8 cellular contexts compared by ENCODE assay signal in the genomic region with DNA sequence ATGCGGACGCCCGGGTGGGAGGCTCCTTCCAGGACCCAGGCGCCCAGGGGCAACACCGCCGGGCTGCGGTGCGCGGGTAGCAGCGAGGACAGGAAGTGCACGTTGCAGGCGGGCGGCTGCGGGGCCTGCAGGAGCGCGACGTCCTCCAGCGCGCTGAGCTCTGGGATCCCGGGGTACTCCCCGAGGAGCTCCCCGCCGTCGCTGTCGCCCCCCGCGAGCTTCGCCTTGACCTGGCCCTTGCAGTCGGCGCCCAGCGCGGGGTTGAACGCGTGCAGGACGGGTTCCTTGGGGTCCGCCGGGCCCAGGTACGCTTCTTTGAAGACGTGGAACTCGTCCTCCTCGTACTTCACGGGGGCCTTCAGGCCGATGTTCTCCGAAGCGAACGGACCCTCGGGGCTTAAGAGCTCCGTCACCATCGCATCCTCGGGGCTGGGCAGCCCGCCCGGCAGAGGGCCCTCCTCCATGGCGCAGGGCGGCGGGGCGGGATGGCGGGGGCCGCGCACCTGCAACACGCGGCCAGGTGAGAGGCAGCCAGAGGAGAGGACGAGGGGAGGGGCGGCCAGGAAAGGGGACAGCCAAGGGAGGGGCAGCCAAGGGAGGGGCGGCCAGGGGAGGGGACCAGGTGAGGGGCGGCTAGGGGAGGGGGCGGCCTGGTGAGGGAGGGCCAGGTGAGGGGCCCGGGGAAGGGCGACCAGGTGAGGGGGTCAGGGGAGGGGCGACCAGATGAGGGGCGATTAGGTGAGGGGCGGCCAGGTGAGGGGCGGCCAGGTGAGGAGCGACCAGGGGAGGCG.
DNase-seq lines count a peak whose midpoint lies in the region; ATAC-seq lines count a peak whose summit lies in the region.

No MANE protein-coding gene starts in this region.

- peaks cover 0 to 17% (median 0%) of the 10 kb centered on the region in 11 experiments; a peak in 6 of 22 replicates for H3K36me3 ChIP-seq in BLaER1 treated with 17β-estradiol and CSF1 and Interleukin-3, amounts not matched to agents 10 nM and 100 nM

- no peaks in the 10 kb centered on the region for H3K27me3 Mint-ChIP-seq in activated naive CD8-positive, alpha-beta T cell treated with anti-CD3 and anti-CD28 coated beads, Interleukin-2, amount 50 U/mL, for 24 hours
- no peaks in the 10 kb centered on the region for H3K27me3 Mint-ChIP-seq in memory B cell

- H3K9me3 Mint-ChIP-seq in activated naive CD8-positive, alpha-beta T cell treated with anti-CD3 and anti-CD28 coated beads, Interleukin-2, amount 50 U/mL, for 24 hours = no peaks in the 10 kb centered on the region
- H3K9me3 Mint-ChIP-seq in memory B cell = no peaks in the 10 kb centered on the region

- no peak overlapping the region for H3K27ac Mint-ChIP-seq in activated naive CD8-positive, alpha-beta T cell treated with anti-CD3 and anti-CD28 coated beads, Interleukin-2, amount 50 U/mL, for 24 hours
- H3K27ac Mint-ChIP-seq in memory B cell = no peak overlapping the region

- H3K36me3 Mint-ChIP-seq in activated naive CD8-positive, alpha-beta T cell treated with anti-CD3 and anti-CD28 coated beads, Interleukin-2, amount 50 U/mL, for 24 hours (ENCODE audit: low read depth) = no peaks in the 10 kb centered on the region
- H3K36me3 Mint-ChIP-seq in memory B cell = peaks cover 8% of the 10 kb centered on the region

- H3K4me1 Mint-ChIP-seq in activated naive CD8-positive, alpha-beta T cell treated with anti-CD3 and anti-CD28 coated beads, Interleukin-2, amount 50 U/mL, for 24 hours = peaks cover 4% of the 10 kb centered on the region
- no peaks in the 10 kb centered on the region for H3K4me1 Mint-ChIP-seq in memory B cell

- no peak overlapping the region for H3K4me3 Mint-ChIP-seq in activated naive CD8-positive, alpha-beta T cell treated with anti-CD3 and anti-CD28 coated beads, Interleukin-2, amount 50 U/mL, for 24 hours
- peak overlapping the region; percentile 83 for H3K4me3 Mint-ChIP-seq in memory B cell

- no peak for ATAC-seq in activated naive CD8-positive, alpha-beta T cell treated with anti-CD3 and anti-CD28 coated beads, Interleukin-2, amount 50 U/mL, for 24 hours
- no peak for ATAC-seq in memory B cell (ENCODE audit: low read depth)
- ATAC-seq in GM19395 (IDR thresholded peaks at IDR 0.05; ENCODE audit: unreplicated experiment) = no peak
- ATAC-seq in HG03439 (IDR thresholded peaks at IDR 0.05; ENCODE audit: unreplicated experiment) = no peak
- ATAC-seq in GM21528 (IDR thresholded peaks at IDR 0.05; ENCODE audit: low FRiP score, unreplicated experiment) = no peak

- H3K27me3 ChIP-seq in BLaER1 treated with 17β-estradiol and CSF1 and Interleukin-3, amounts not matched to agents 10 nM and 100 nM = peaks cover 0 to 11% (median 4%) of the 10 kb centered on the region in 11 experiments; a peak in 8 of 22 replicates

- peak overlapping the region in 1 of 11 experiments; percentile 18; a peak in 1 of 22 replicates for H3K27ac ChIP-seq in BLaER1 treated with 17β-estradiol and CSF1 and Interleukin-3, amounts not matched to agents 10 nM and 100 nM

- peaks cover 0 to 10% (median 0%) of the 10 kb centered on the region in 11 experiments; a peak in 6 of 22 replicates for H3K9me3 ChIP-seq in BLaER1 treated with 17β-estradiol and CSF1 and Interleukin-3, amounts not matched to agents 10 nM and 100 nM (replicated peaks in 1 of 11)

- peaks cover 0 to 58% (median 30%) of the 10 kb centered on the region in 10 experiments; a peak in 17 of 20 replicates for H3K4me1 ChIP-seq in BLaER1 treated with 17β-estradiol and CSF1 and Interleukin-3, amounts not matched to agents 10 nM and 100 nM

- H4K20me1 ChIP-seq in BLaER1 treated with 17β-estradiol and CSF1 and Interleukin-3, amounts not matched to agents 10 nM and 100 nM = peaks cover 0 to 8% (median 0%) of the 10 kb centered on the region in 11 experiments; a peak in 1 of 22 replicates

- H3K4me3 ChIP-seq in BLaER1 treated with 17β-estradiol and CSF1 and Interleukin-3, amounts not matched to agents 10 nM and 100 nM = peak overlapping the region in 3 of 10 experiments; percentile 19 to 38 (median 27); a peak in 3 of 20 replicates

- DNase-seq in NCI-H526 treated with DMSO at 0.1 percent for 48 hours (lab: John Stamatoyannopoulos, UW) = peak; percentile 50
- peak; percentile 7 for DNase-seq in activated naive CD8-positive, alpha-beta T cell treated with anti-CD3 and anti-CD28 coated beads, Interleukin-2, amount 50 U/mL, for 24 hours
- peak; percentile 13 to 37 for DNase-seq in memory B cell (ENCODE audit: low spot score in 2 of 2)
- no peak for DNase-seq in NCI-H2171 treated with DMSO at 0.1 percent for 48 hours (lab: John Stamatoyannopoulos, UW)

- H3K9ac ChIP-seq in BLaER1 treated with 17β-estradiol and CSF1 and Interleukin-3, amounts not matched to agents 10 nM and 100 nM = no peak overlapping the region

- H3K4me2 ChIP-seq in BLaER1 treated with 17β-estradiol and CSF1 and Interleukin-3, amounts not matched to agents 10 nM and 100 nM = peak overlapping the region; percentile 41 to 81 (median 66); a peak in 21 of 22 replicates
